ENCODE assay signal across 1 cellular context in genomic region chr6:26285143-26286134, GRCh38.
TF ChIP-seq lines count a peak whose summit lies in the region.

No MANE protein-coding gene starts in this region.

TF ChIP-seq in GM12878, 131 proteins besides CTCF, POLR2A, EP300 and RAD21 (continued from another document):
- TF ChIP-seq E2F4 (IDR thresholded peaks at IDR 0.05; ENCODE audit: low read depth, low read length) (no peak), RELA (IDR thresholded peaks at IDR 0.05; ENCODE audit: borderline replicate concordance, partially characterized antibody) (peak; percentile 98), ZZZ3 (IDR thresholded peaks at IDR 0.05; ENCODE audit: control insufficient read depth, insufficient read length, low read depth) (no peak), ATF7 (IDR thresholded peaks at IDR 0.05; ENCODE audit: low read depth) (peak; percentile 100)
TF ChIP-seq in GM12878: peak in this region for 89.
